In the genomic region with DNA sequence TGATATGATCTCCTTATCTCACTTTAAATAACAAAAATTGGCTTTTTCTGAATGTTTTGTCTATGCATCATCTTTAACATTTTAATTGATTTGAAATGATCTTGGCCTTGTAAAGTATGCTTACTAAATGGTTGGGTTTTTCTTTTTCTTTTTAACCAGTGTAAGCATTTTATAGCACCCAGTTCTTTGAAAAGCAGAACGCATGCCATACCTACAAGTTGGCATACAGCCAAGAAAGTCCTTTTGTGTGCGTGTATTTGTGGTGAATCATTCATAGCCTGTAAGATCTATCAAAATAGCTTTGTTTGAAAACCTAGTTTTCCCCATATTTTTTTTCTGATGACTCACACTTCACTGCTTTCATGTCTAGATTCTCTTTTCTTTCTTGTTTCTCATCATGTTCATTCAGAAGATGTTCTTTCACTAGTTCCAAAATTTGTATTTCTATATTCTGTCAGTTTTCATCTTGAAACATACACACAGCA, we compare ENCODE assay signal across 1 cellular context.
TF ChIP-seq lines count a peak whose summit lies in the region.

No MANE protein-coding gene starts in this region.

TF ChIP-seq in K562, 482 proteins besides CTCF, POLR2A, EP300 and RAD21 (continues in another document):
- no peak for TF ChIP-seq SP1 (CRISPR knock-in tag; IDR thresholded peaks at IDR 0.05)
- no peak for TF ChIP-seq CBX2 (IDR thresholded peaks at IDR 0.05; ENCODE audit: insufficient read depth, low read length, poor library complexity, severe bottlenecking)
- TF ChIP-seq SMARCE1 (IDR thresholded peaks at IDR 0.05) = peak; percentile 75
- TF ChIP-seq CXXC5 (CRISPR knock-in tag; IDR thresholded peaks at IDR 0.05) = no peak
- TF ChIP-seq PHF20 (IDR thresholded peaks at IDR 0.05; ENCODE audit: partially characterized antibody) = no peak
- TF ChIP-seq ELF4 (CRISPR knock-in tag; IDR thresholded peaks at IDR 0.05) = no peak
- TF ChIP-seq CTBP1 (IDR thresholded peaks at IDR 0.05; ENCODE audit: borderline replicate concordance) = peak; percentile 21; the same call in 1 of the 2 replicates
- no peak for TF ChIP-seq TARDBP (IDR thresholded peaks at IDR 0.05)
- no peak for TF ChIP-seq BCOR (IDR thresholded peaks at IDR 0.05)
- TF ChIP-seq, protein P1, sequence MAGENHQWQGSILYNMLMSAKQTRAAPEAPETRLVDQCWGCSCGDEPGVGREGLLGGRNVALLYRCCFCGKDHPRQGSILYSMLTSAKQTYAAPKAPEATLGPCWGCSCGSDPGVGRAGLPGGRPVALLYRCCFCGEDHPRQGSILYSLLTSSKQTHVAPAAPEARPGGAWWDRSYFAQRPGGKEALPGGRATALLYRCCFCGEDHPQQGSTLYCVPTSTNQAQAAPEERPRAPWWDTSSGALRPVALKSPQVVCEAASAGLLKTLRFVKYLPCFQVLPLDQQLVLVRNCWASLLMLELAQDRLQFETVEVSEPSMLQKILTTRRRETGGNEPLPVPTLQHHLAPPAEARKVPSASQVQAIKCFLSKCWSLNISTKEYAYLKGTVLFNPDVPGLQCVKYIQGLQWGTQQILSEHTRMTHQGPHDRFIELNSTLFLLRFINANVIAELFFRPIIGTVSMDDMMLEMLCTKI (IDR thresholded peaks at IDR 0.05; ENCODE audit: partially characterized antibody) = no peak
- TF ChIP-seq TGIF2 (CRISPR knock-in tag; IDR thresholded peaks at IDR 0.05) = no peak
- TF ChIP-seq ARHGAP35 (IDR thresholded peaks at IDR 0.05; ENCODE audit: partially characterized antibody) = no peak
- 0 out of 2 replicates have a peak, but pooled peaks have one; percentile 27 for TF ChIP-seq MYC (IDR thresholded peaks at IDR 0.05; ENCODE audit: low read depth, low read length)
- no peak for TF ChIP-seq MYC (CRISPR knock-in tag; IDR thresholded peaks at IDR 0.05; ENCODE audit: borderline replicate concordance, low read depth)
- no peak for TF ChIP-seq STAT5A (IDR thresholded peaks at IDR 0.05; ENCODE audit: borderline replicate concordance, low read length)
- TF ChIP-seq, protein P2, sequence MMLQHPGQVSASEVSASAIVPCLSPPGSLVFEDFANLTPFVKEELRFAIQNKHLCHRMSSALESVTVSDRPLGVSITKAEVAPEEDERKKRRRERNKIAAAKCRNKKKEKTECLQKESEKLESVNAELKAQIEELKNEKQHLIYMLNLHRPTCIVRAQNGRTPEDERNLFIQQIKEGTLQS (IDR thresholded peaks at IDR 0.05) = peak; percentile 73
- TF ChIP-seq, protein P2 (CRISPR knock-in tag; conservative IDR thresholded peaks at IDR 0.05) = no peak
- TF ChIP-seq, protein P3, sequence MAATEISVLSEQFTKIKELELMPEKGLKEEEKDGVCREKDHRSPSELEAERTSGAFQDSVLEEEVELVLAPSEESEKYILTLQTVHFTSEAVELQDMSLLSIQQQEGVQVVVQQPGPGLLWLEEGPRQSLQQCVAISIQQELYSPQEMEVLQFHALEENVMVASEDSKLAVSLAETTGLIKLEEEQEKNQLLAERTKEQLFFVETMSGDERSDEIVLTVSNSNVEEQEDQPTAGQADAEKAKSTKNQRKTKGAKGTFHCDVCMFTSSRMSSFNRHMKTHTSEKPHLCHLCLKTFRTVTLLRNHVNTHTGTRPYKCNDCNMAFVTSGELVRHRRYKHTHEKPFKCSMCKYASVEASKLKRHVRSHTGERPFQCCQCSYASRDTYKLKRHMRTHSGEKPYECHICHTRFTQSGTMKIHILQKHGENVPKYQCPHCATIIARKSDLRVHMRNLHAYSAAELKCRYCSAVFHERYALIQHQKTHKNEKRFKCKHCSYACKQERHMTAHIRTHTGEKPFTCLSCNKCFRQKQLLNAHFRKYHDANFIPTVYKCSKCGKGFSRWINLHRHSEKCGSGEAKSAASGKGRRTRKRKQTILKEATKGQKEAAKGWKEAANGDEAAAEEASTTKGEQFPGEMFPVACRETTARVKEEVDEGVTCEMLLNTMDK (IDR thresholded peaks at IDR 0.05; ENCODE audit: borderline replicate concordance, insufficient read depth, low read depth, low read length, poor library complexity, severe bottlenecking) = no peak
- TF ChIP-seq, protein P4, sequence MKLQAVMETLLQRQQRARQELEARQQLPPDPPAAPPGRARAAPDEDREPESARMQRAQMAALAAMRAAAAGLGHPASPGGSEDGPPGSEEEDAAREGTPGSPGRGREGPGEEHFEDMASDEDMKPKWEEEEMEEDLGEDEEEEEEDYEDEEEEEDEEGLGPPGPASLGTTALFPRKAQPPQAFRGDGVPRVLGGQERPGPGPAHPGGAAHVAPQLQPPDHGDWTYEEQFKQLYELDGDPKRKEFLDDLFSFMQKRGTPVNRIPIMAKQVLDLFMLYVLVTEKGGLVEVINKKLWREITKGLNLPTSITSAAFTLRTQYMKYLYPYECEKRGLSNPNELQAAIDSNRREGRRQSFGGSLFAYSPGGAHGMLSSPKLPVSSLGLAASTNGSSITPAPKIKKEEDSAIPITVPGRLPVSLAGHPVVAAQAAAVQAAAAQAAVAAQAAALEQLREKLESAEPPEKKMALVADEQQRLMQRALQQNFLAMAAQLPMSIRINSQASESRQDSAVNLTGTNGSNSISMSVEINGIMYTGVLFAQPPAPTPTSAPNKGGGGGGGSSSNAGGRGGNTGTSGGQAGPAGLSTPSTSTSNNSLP (IDR thresholded peaks at IDR 0.05; ENCODE audit: borderline replicate concordance, low read depth, low read length) = 0 out of 2 replicates have a peak, but pooled peaks have one; percentile 54
- TF ChIP-seq HNRNPLL (IDR thresholded peaks at IDR 0.05; ENCODE audit: low read depth, low read length, poor library complexity, severe bottlenecking) = no peak
- TF ChIP-seq, protein P5, sequence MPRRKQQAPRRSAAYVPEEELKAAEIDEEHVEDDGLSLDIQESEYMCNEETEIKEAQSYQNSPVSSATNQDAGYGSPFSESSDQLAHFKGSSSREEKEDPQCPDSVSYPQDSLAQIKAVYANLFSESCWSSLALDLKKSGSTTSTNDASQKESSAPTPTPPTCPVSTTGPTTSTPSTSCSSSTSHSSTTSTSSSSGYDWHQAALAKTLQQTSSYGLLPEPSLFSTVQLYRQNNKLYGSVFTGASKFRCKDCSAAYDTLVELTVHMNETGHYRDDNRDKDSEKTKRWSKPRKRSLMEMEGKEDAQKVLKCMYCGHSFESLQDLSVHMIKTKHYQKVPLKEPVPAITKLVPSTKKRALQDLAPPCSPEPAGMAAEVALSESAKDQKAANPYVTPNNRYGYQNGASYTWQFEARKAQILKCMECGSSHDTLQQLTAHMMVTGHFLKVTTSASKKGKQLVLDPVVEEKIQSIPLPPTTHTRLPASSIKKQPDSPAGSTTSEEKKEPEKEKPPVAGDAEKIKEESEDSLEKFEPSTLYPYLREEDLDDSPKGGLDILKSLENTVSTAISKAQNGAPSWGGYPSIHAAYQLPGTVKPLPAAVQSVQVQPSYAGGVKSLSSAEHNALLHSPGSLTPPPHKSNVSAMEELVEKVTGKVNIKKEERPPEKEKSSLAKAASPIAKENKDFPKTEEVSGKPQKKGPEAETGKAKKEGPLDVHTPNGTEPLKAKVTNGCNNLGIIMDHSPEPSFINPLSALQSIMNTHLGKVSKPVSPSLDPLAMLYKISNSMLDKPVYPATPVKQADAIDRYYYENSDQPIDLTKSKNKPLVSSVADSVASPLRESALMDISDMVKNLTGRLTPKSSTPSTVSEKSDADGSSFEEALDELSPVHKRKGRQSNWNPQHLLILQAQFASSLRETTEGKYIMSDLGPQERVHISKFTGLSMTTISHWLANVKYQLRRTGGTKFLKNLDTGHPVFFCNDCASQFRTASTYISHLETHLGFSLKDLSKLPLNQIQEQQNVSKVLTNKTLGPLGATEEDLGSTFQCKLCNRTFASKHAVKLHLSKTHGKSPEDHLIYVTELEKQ (CRISPR knock-in tag; IDR thresholded peaks at IDR 0.05) = no peak
- no peak for TF ChIP-seq XRCC3 (IDR thresholded peaks at IDR 0.05)
- no peak for TF ChIP-seq HNRNPUL1 (IDR thresholded peaks at IDR 0.05; ENCODE audit: low read length)
- TF ChIP-seq, protein P6, sequence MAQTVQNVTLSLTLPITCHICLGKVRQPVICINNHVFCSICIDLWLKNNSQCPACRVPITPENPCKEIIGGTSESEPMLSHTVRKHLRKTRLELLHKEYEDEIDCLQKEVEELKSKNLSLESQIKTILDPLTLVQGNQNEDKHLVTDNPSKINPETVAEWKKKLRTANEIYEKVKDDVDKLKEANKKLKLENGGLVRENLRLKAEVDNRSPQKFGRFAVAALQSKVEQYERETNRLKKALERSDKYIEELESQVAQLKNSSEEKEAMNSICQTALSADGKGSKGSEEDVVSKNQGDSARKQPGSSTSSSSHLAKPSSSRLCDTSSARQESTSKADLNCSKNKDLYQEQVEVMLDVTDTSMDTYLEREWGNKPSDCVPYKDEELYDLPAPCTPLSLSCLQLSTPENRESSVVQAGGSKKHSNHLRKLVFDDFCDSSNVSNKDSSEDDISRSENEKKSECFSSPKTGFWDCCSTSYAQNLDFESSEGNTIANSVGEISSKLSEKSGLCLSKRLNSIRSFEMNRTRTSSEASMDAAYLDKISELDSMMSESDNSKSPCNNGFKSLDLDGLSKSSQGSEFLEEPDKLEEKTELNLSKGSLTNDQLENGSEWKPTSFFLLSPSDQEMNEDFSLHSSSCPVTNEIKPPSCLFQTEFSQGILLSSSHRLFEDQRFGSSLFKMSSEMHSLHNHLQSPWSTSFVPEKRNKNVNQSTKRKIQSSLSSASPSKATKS (CRISPR knock-in tag; IDR thresholded peaks at IDR 0.05) = no peak
- no peak for TF ChIP-seq ZNF41 (CRISPR knock-in tag; conservative IDR thresholded peaks at IDR 0.05)
- TF ChIP-seq TOE1 (IDR thresholded peaks at IDR 0.05; ENCODE audit: borderline replicate concordance) = no peak
- TF ChIP-seq TOE1 (CRISPR knock-in tag; IDR thresholded peaks at IDR 0.05; ENCODE audit: borderline replicate concordance, low read depth) = no peak
- TF ChIP-seq L3MBTL2 (IDR thresholded peaks at IDR 0.05) = no peak
- TF ChIP-seq, protein P7, sequence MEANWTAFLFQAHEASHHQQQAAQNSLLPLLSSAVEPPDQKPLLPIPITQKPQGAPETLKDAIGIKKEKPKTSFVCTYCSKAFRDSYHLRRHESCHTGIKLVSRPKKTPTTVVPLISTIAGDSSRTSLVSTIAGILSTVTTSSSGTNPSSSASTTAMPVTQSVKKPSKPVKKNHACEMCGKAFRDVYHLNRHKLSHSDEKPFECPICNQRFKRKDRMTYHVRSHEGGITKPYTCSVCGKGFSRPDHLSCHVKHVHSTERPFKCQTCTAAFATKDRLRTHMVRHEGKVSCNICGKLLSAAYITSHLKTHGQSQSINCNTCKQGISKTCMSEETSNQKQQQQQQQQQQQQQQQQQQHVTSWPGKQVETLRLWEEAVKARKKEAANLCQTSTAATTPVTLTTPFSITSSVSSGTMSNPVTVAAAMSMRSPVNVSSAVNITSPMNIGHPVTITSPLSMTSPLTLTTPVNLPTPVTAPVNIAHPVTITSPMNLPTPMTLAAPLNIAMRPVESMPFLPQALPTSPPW (CRISPR knock-in tag; IDR thresholded peaks at IDR 0.05) = no peak
- no peak for TF ChIP-seq ADNP (tag; IDR thresholded peaks at IDR 0.05)
- TF ChIP-seq, protein P8, sequence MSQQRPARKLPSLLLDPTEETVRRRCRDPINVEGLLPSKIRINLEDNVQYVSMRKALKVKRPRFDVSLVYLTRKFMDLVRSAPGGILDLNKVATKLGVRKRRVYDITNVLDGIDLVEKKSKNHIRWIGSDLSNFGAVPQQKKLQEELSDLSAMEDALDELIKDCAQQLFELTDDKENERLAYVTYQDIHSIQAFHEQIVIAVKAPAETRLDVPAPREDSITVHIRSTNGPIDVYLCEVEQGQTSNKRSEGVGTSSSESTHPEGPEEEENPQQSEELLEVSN (IDR thresholded peaks at IDR 0.05; ENCODE audit: borderline replicate concordance in 1 of 2, extremely low read depth in 1 of 2, insufficient read depth in 1 of 2, insufficient read length in 1 of 2, low read depth in 1 of 2, low read length in 1 of 2, poor library complexity in 1 of 2, severe bottlenecking in 1 of 2) = no peak
- peak; percentile 68 for TF ChIP-seq FOSL1 (tag; conservative IDR thresholded peaks at IDR 0.05)
- TF ChIP-seq, protein P9, sequence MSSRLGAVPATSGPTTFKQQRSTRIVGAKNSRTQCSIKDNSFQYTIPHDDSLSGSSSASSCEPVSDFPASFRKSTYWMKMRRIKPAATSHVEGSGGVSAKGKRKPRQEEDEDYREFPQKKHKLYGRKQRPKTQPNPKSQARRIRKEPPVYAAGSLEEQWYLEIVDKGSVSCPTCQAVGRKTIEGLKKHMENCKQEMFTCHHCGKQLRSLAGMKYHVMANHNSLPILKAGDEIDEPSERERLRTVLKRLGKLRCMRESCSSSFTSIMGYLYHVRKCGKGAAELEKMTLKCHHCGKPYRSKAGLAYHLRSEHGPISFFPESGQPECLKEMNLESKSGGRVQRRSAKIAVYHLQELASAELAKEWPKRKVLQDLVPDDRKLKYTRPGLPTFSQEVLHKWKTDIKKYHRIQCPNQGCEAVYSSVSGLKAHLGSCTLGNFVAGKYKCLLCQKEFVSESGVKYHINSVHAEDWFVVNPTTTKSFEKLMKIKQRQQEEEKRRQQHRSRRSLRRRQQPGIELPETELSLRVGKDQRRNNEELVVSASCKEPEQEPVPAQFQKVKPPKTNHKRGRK (tag; IDR thresholded peaks at IDR 0.05) = no peak
- TF ChIP-seq NFE2L1 (tag; IDR thresholded peaks at IDR 0.05; ENCODE audit: borderline replicate concordance, low read depth) = no peak
- TF ChIP-seq RBM25 (IDR thresholded peaks at IDR 0.05; ENCODE audit: low read depth, low read length, severe bottlenecking) = no peak
- TF ChIP-seq DPF2 (IDR thresholded peaks at IDR 0.05) = peak; percentile 69
- TF ChIP-seq IFI16 (CRISPR knock-in tag; IDR thresholded peaks at IDR 0.05) = no peak
- TF ChIP-seq DMBX1 (CRISPR knock-in tag; IDR thresholded peaks at IDR 0.05; ENCODE audit: borderline replicate concordance) = no peak
- no peak for TF ChIP-seq RUNX1 (IDR thresholded peaks at IDR 0.05; ENCODE audit: low read depth)
- no peak for TF ChIP-seq ZBTB8A (IDR thresholded peaks at IDR 0.05; ENCODE audit: partially characterized antibody)
- TF ChIP-seq ZNF124 (CRISPR knock-in tag; IDR thresholded peaks at IDR 0.05) = no peak
- no peak for TF ChIP-seq BMI1 (IDR thresholded peaks at IDR 0.05; ENCODE audit: low read length)
- no peak for TF ChIP-seq ARID2 (IDR thresholded peaks at IDR 0.05)
